Comparison of ENCODE assay signal across 9 cellular contexts in the genomic region with DNA sequence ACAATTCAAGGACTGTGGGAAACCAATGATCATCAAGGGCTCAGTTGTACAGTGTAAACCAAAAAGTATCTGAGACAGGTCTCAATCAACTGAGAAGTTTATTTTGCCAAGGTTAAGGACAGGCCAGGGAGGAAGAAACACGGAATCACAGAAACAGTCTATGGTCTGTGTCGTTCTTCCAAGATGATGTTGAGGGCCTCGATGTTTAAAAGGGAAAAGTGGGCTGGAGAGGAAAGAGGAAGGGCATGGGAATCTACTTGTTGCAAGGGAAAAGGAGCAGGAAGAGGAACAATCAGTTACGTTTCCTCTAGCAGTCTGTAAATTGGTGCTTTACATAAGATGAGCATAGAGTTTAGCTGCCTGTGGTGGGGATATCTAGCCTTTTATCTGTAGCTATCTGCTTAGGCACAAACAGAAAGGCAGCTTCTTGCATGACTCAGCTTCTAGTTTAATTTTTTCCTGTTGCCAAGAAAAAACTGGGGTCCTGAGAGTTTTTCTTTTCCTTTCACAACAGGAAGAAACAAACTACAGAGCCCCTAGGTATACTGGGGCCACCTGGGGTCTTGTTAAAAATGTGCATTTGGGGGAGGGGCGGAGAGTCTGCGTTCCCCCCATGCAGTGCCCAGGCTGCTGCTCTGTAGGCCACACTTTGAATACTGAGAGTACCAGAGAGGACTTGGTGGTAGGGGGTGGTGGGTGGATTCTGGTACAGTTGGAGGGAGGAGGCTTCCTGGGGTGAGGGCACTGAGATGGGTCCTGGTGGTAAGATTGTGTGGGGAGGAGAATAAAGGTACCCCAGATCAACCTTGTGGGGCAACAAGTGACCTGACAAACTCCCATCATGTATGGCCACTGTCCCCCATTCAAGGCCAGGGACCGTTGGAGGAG. TPM values are rescaled to one million over a fixed set of nuclear protein-coding genes. Genes with fewer than 3 reads are reported as not detected.
DNase-seq lines count a peak whose midpoint lies in the region; ATAC-seq and TF ChIP-seq lines count a peak whose summit lies in the region.
"Had no signal": no experiment of that assay in that cellular context is flagged by ENCODE, and none has a peak within 500 bp of the region (broad histone marks: within the 10 kb centered on the region; RNA-seq: fewer than 3 reads in every experiment).

No MANE protein-coding gene starts in this region.

- H3K4me3 ChIP-seq in SK-N-MC (no peak overlapping the region), esophagus (ENCODE audit: low read depth in 1 of 2, low read length in 2 of 2) (no peak overlapping the region), suprapubic skin (no peak overlapping the region)
- H3K4me3 ChIP-seq: lung had no signal

- no peaks in the 10 kb centered on the region for H3K27me3 ChIP-seq in esophagus (ENCODE audit: control insufficient read depth in 1 of 2, insufficient read depth in 2 of 2, low read length in 2 of 2)
- no peaks in the 10 kb centered on the region for H3K27me3 ChIP-seq in suprapubic skin

- no peaks in the 10 kb centered on the region for H3K9me3 ChIP-seq in SK-N-MC (ENCODE audit: low read depth, low read length)
- H3K9me3 ChIP-seq in esophagus (ENCODE audit: control insufficient read depth in 2 of 2, insufficient read depth in 1 of 2, low read depth in 1 of 2, low read length in 1 of 2), result no peaks in the 10 kb centered on the region
- H3K9me3 ChIP-seq in suprapubic skin, result no peaks in the 10 kb centered on the region

- intact Hi-C loops in left colon (cut with DNase I, micrococcal nuclease), result no loop called here

- 75 to 80% methylated on average over 7 of the region's 7 CpGs for WGBS in esophagus, 2 donors
- WGBS in suprapubic skin, result 74% methylated on average over 7 of the region's 7 CpGs

- no peak for TF ChIP-seq EP300 in suprapubic skin (IDR thresholded peaks at IDR 0.05)

- no peak for TF ChIP-seq CTCF in suprapubic skin (IDR thresholded peaks at IDR 0.05)

- H3K27ac ChIP-seq in SK-N-MC (peak overlapping the region; percentile 64), esophagus (ENCODE audit: low read depth in 2 of 2, low read length in 1 of 2) (peak overlapping the region; percentile 85 to 96), suprapubic skin (peak overlapping the region; percentile 77)

- H3K36me3 ChIP-seq in SK-N-MC (ENCODE audit: insufficient read depth, low read length) (no peaks in the 10 kb centered on the region), esophagus (ENCODE audit: control insufficient read depth in 2 of 2, insufficient read depth in 2 of 2, low read length in 1 of 2) (no peaks in the 10 kb centered on the region), suprapubic skin (no peaks in the 10 kb centered on the region)

- H3K9ac ChIP-seq in SK-N-MC (ENCODE audit: insufficient read length), result no peak overlapping the region

- peak; percentile 71 for DNase-seq in activated effector memory CD4-positive, alpha-beta T cell treated with anti-CD3 and anti-CD28 coated beads, Interleukin-2, amount 50 U/mL, for 16 hours
- no peak for DNase-seq in activated effector memory CD4-positive, alpha-beta T cell treated with Interleukin-2 at 50 U/mL for 16 hours
- DNase-seq in SK-N-MC (ENCODE audit: low read depth, low spot score), result peak; percentile 77
- DNase-seq in suprapubic skin (ENCODE audit: low spot score in 2 of 2), result no peak
- DNase-seq in stimulated activated CD4-positive, alpha-beta T cell treated with anti-CD3 and anti-CD28 coated beads, Interleukin-1b, Interleukin-23, amount 100 ng/mL, for 48 hours, result no peak
- no peak for DNase-seq in left colon

- peaks cover 0 to 14% of the 10 kb centered on the region in 2 donors for H3K4me1 ChIP-seq in esophagus (ENCODE audit: control insufficient read depth in 2 of 2, insufficient read depth in 2 of 2, low read length in 1 of 2)
- peaks cover 60% of the 10 kb centered on the region for H3K4me1 ChIP-seq in suprapubic skin

- TF ChIP-seq POLR2A in suprapubic skin (IDR thresholded peaks at IDR 0.05), result no peak

- ATAC-seq in GM19395 (IDR thresholded peaks at IDR 0.05; ENCODE audit: unreplicated experiment) (no peak), left colon (no peak)

RNA-seq across cellular contexts. Expression of a gene that starts 35.3 kb away (rescaled TPM):
- 100 to 1,000 TPM; 211 to 257 TPM for polyA plus RNA-seq in esophagus
- total RNA-seq in suprapubic skin (100 to 1,000 TPM; 154 to 394 (median 238) TPM), left colon (100 to 1,000 TPM; 368 to 492 TPM)

Comparison
In these comparisons a context has a peak if more than half of its experiments do, and no peak if none do; other contexts are left out.
1. DNase-seq: peak in activated effector memory CD4-positive, alpha-beta T cell treated with anti-CD3 and anti-CD28 coated beads, Interleukin-2, amount 50 U/mL, for 16 hours (single experiment) and SK-N-MC (single experiment); none in activated effector memory CD4-positive, alpha-beta T cell treated with Interleukin-2 at 50 U/mL for 16 hours (single experiment), suprapubic skin (0 of 2), stimulated activated CD4-positive, alpha-beta T cell treated with anti-CD3 and anti-CD28 coated beads, Interleukin-1b, Interleukin-23, amount 100 ng/mL, for 48 hours (single experiment) and left colon (0 of 2).
2. Peak in every context shown above with its lines, with median percentiles within 50 percentile points of each other: H3K27ac ChIP-seq.